1 cellular context compared by ENCODE assay signal in genomic region chr6:111607279-111607678, GRCh38.
TF ChIP-seq lines count a peak whose summit lies in the region.

No MANE protein-coding gene starts in this region.

TF ChIP-seq in GM23338, 12 proteins besides CTCF, POLR2A, EP300 and RAD21 (continued from another document):
- no peak for TF ChIP-seq CREB1 (CRISPR knock-in tag; IDR thresholded peaks at IDR 0.05; ENCODE audit: low read depth)
- no peak for TF ChIP-seq REST (IDR thresholded peaks at IDR 0.05; ENCODE audit: unreplicated experiment)
- no peak for TF ChIP-seq STAT1 (IDR thresholded peaks at IDR 0.05; ENCODE audit: unreplicated experiment)
- no peak for TF ChIP-seq JUNB (IDR thresholded peaks at IDR 0.05; ENCODE audit: unreplicated experiment)
- TF ChIP-seq, protein P1, sequence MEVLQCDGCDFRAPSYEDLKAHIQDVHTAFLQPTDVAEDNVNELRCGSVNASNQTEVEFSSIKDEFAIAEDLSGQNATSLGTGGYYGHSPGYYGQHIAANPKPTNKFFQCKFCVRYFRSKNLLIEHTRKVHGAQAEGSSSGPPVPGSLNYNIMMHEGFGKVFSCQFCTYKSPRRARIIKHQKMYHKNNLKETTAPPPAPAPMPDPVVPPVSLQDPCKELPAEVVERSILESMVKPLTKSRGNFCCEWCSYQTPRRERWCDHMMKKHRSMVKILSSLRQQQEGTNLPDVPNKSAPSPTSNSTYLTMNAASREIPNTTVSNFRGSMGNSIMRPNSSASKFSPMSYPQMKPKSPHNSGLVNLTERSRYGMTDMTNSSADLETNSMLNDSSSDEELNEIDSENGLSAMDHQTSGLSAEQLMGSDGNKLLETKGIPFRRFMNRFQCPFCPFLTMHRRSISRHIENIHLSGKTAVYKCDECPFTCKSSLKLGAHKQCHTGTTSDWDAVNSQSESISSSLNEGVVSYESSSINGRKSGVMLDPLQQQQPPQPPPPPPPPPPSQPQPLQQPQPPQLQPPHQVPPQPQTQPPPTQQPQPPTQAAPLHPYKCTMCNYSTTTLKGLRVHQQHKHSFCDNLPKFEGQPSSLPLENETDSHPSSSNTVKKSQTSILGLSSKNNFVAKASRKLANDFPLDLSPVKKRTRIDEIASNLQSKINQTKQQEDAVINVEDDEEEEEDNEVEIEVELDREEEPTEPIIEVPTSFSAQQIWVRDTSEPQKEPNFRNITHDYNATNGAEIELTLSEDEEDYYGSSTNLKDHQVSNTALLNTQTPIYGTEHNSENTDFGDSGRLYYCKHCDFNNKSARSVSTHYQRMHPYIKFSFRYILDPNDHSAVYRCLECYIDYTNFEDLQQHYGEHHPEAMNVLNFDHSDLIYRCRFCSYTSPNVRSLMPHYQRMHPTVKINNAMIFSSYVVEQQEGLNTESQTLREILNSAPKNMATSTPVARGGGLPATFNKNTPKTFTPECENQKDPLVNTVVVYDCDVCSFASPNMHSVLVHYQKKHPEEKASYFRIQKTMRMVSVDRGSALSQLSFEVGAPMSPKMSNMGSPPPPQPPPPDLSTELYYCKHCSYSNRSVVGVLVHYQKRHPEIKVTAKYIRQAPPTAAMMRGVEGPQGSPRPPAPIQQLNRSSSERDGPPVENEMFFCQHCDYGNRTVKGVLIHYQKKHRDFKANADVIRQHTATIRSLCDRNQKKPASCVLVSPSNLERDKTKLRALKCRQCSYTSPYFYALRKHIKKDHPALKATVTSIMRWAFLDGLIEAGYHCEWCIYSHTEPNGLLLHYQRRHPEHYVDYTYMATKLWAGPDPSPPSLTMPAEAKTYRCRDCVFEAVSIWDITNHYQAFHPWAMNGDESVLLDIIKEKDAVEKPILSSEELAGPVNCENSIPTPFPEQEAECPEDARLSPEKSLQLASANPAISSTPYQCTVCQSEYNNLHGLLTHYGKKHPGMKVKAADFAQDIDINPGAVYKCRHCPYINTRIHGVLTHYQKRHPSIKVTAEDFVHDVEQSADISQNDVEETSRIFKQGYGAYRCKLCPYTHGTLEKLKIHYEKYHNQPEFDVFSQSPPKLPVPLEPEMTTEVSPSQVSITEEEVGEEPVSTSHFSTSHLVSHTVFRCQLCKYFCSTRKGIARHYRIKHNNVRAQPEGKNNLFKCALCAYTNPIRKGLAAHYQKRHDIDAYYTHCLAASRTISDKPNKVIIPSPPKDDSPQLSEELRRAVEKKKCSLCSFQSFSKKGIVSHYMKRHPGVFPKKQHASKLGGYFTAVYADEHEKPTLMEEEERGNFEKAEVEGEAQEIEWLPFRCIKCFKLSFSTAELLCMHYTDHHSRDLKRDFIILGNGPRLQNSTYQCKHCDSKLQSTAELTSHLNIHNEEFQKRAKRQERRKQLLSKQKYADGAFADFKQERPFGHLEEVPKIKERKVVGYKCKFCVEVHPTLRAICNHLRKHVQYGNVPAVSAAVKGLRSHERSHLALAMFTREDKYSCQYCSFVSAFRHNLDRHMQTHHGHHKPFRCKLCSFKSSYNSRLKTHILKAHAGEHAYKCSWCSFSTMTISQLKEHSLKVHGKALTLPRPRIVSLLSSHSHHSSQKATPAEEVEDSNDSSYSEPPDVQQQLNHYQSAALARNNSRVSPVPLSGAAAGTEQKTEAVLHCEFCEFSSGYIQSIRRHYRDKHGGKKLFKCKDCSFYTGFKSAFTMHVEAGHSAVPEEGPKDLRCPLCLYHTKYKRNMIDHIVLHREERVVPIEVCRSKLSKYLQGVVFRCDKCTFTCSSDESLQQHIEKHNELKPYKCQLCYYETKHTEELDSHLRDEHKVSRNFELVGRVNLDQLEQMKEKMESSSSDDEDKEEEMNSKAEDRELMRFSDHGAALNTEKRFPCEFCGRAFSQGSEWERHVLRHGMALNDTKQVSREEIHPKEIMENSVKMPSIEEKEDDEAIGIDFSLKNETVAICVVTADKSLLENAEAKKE (CRISPR knock-in tag; IDR thresholded peaks at IDR 0.05) = no peak
- no peak for TF ChIP-seq POLR2AphosphoS5 (IDR thresholded peaks at IDR 0.05; ENCODE audit: low read depth)
- TF ChIP-seq, protein P2, sequence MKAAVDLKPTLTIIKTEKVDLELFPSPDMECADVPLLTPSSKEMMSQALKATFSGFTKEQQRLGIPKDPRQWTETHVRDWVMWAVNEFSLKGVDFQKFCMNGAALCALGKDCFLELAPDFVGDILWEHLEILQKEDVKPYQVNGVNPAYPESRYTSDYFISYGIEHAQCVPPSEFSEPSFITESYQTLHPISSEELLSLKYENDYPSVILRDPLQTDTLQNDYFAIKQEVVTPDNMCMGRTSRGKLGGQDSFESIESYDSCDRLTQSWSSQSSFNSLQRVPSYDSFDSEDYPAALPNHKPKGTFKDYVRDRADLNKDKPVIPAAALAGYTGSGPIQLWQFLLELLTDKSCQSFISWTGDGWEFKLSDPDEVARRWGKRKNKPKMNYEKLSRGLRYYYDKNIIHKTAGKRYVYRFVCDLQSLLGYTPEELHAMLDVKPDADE (IDR thresholded peaks at IDR 0.05) = no peak
- TF ChIP-seq EZH2 (IDR thresholded peaks at IDR 0.05; ENCODE audit: low read depth, unreplicated experiment) = no peak
- no peak for TF ChIP-seq EZH2phosphoT487 (IDR thresholded peaks at IDR 0.05; ENCODE audit: unreplicated experiment)
- TF ChIP-seq ZNF114 (CRISPR knock-in tag; IDR thresholded peaks at IDR 0.05) = no peak
